Comparison of ENCODE assay signal across 27 cellular contexts in genomic region chr7:24404315-24404714, GRCh38.
"Had no signal": no experiment of that assay in that cellular context is flagged by ENCODE, and none has a peak within 500 bp of the region (broad histone marks: within the 10 kb centered on the region; RNA-seq: fewer than 3 reads in every experiment).

No MANE protein-coding gene starts in this region.

- H3K9me3 Mint-ChIP-seq: mesothelial cell of epicardium, naive B cell had no signal

- H3K36me3 ChIP-seq: esophagus squamous epithelium, gastrocnemius medialis, heart right ventricle, left lung, lower lobe of right lung had no signal

- H3K9me3 ChIP-seq: esophagus squamous epithelium, gastrocnemius medialis, heart right ventricle, left lung, lower lobe of right lung, mucosa of descending colon had no signal

- H3K4me3 Mint-ChIP-seq: mesothelial cell of epicardium, naive B cell had no signal

- H3K27ac Mint-ChIP-seq: mesothelial cell of epicardium, naive B cell had no signal

- H3K4me3 ChIP-seq: coronary artery, dorsolateral prefrontal cortex, esophagus squamous epithelium, gastrocnemius medialis, heart right ventricle, left lung, lower lobe of right lung, mucosa of descending colon had no signal

- ATAC-seq: esophagus mucosa, gastrocnemius medialis, heart right ventricle, left cardiac atrium, left lung, left ventricle myocardium superior, lower lobe of right lung, mucosa of descending colon had no signal

- H3K36me3 Mint-ChIP-seq: mesothelial cell of epicardium, naive B cell had no signal

- H3K4me1 ChIP-seq: gastrocnemius medialis, heart right ventricle, left lung, lower lobe of right lung had no signal

- H3K27ac ChIP-seq: coronary artery, dorsolateral prefrontal cortex, epithelial cell of prostate, esophagus squamous epithelium, gastrocnemius medialis, heart right ventricle, left lung, lower lobe of right lung had no signal

- DNase-seq: dermis blood vessel endothelial cell; dorsolateral prefrontal cortex; effector CD4-positive, alpha-beta T cell; effector memory CD4-positive, alpha-beta T cell; erythroblast; esophagus squamous epithelium; foreskin fibroblast; foreskin melanocyte; gastrocnemius medialis; glutamatergic neuron; head of caudate nucleus; heart right ventricle; hippocampal formation; left cardiac atrium; left lung; left ventricle myocardium superior; lower lobe of right lung; mesenchymal stem cell; mucosa of descending colon; naive B cell had no signal

- FAIRE-seq: colon, endometrium, keratinocyte had no signal

- H3K27me3 ChIP-seq: esophagus squamous epithelium, gastrocnemius medialis, left lung had no signal
